14 cellular contexts compared by ENCODE assay signal in the genomic region with DNA sequence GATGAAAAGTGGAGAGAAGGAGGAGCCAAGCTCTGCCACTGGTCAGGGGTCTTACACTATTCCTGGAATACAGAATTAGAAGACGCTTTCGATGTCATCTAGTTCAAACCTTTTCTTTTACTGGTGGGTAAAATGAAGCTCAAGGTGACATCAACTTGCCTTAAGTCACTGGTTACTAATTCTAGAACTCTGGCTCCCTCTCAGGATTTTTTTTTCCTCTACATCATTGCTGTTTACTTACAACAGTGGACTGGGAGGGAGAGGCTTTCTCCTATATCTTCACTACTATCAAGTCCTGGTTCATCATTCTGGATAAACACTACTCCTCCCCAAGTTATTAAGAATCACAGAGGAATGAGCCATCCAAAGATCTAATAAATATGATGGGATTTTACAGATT.
DNase-seq lines count a peak whose midpoint lies in the region; ATAC-seq lines count a peak whose summit lies in the region.
"Had no signal": no experiment of that assay in that cellular context is flagged by ENCODE, and none has a peak within 500 bp of the region (broad histone marks: within the 10 kb centered on the region; RNA-seq: fewer than 3 reads in every experiment).

No MANE protein-coding gene starts in this region.

- no peak for DNase-seq in activated naive CD4-positive, alpha-beta T cell treated with anti-CD3 and anti-CD28 coated beads, Interleukin-2, amount 10 ng/mL, durations not matched to agents 7 days and 5 days
- no peak for DNase-seq in activated naive CD4-positive, alpha-beta T cell treated with anti-CD3 and anti-CD28 coated beads, Interleukin-2, amount 50 U/mL, for 16 hours
- DNase-seq in activated T-helper 2 cell treated with anti-CD3 and anti-CD28 coated beads, Interferon-gamma antibody, Interleukin-2, Interleukin-4, amounts not matched to agents 10 μg/mL and 5 μg/mL and 100 μg/mL, durations not matched to agents 14 hours and 24 hours and 36 hours (ENCODE audit: low spot score) = no peak
- no peak for DNase-seq in immature natural killer cell
- DNase-seq in activated CD4-positive, CD25-positive, alpha-beta regulatory T cell (lab: John Stamatoyannopoulos, UW) = no peak
- no peak for DNase-seq in NCI-H1694 treated with DMSO at 0.1 percent for 48 hours (lab: John Stamatoyannopoulos, UW)
- DNase-seq: effector CD8-positive, alpha-beta T cell; HCEC 1CT; NCI-H524 treated with DMSO at 0.1 percent for 48 hours; nephron progenitor cell; stimulated activated CD4-positive, alpha-beta T cell treated with anti-CD3 and anti-CD28 coated beads, Interleukin-4, amount 100 ng/mL, for 1 hour; tibial artery had no signal

- no peak overlapping the region for H3K4me3 ChIP-seq in subcutaneous abdominal adipose tissue (ENCODE audit: low read depth in 1 of 5, low read length in 5 of 5)
- H3K4me3 ChIP-seq: tibial artery had no signal

- H3K9ac ChIP-seq in subcutaneous abdominal adipose tissue (ENCODE audit: low read length in 5 of 5) = no peak overlapping the region

- H3K4me1 Mint-ChIP-seq in activated naive CD4-positive, alpha-beta T cell treated with anti-CD3 and anti-CD28 coated beads, Interleukin-2, amount 10 ng/mL, durations not matched to agents 7 days and 5 days = peaks cover 98% of the 10 kb centered on the region
- H3K4me1 Mint-ChIP-seq in activated T-helper 2 cell treated with anti-CD3 and anti-CD28 coated beads, Interferon-gamma antibody, Interleukin-2, Interleukin-4, amounts not matched to agents 10 μg/mL and 5 μg/mL and 100 μg/mL, durations not matched to agents 14 hours and 24 hours and 36 hours (ENCODE audit: low read depth) = peaks cover 93% of the 10 kb centered on the region
- peaks cover 99 to 100% of the 10 kb centered on the region in 2 donors for H3K4me1 Mint-ChIP-seq in immature natural killer cell

- H3K9me3 Mint-ChIP-seq in activated naive CD4-positive, alpha-beta T cell treated with anti-CD3 and anti-CD28 coated beads, Interleukin-2, amount 10 ng/mL, durations not matched to agents 7 days and 5 days = no peaks in the 10 kb centered on the region
- no peaks in the 10 kb centered on the region for H3K9me3 Mint-ChIP-seq in activated T-helper 2 cell treated with anti-CD3 and anti-CD28 coated beads, Interferon-gamma antibody, Interleukin-2, Interleukin-4, amounts not matched to agents 10 μg/mL and 5 μg/mL and 100 μg/mL, durations not matched to agents 14 hours and 24 hours and 36 hours
- H3K9me3 Mint-ChIP-seq in immature natural killer cell = no peaks in the 10 kb centered on the region
- H3K9me3 Mint-ChIP-seq: nephron progenitor cell had no signal

- no peak for ATAC-seq in GM21447 (IDR thresholded peaks at IDR 0.05; ENCODE audit: unreplicated experiment)

- peaks cover 85% of the 10 kb centered on the region for H3K36me3 Mint-ChIP-seq in activated naive CD4-positive, alpha-beta T cell treated with anti-CD3 and anti-CD28 coated beads, Interleukin-2, amount 10 ng/mL, durations not matched to agents 7 days and 5 days
- H3K36me3 Mint-ChIP-seq in activated T-helper 2 cell treated with anti-CD3 and anti-CD28 coated beads, Interferon-gamma antibody, Interleukin-2, Interleukin-4, amounts not matched to agents 10 μg/mL and 5 μg/mL and 100 μg/mL, durations not matched to agents 14 hours and 24 hours and 36 hours (ENCODE audit: low read depth) = peaks cover 82% of the 10 kb centered on the region
- peaks cover 3 to 24% (median 22%) of the 10 kb centered on the region in 3 donors for H3K36me3 Mint-ChIP-seq in immature natural killer cell

- CTCF ChIA-PET in activated naive CD4-positive, alpha-beta T cell treated with anti-CD3 and anti-CD28 coated beads, Interleukin-2, amount 10 ng/mL, durations not matched to agents 7 days and 5 days (lab: Charles Lee) = interaction anchor here (0.8 to 11.5 kb wide), 16 partner anchors 9 to 214 kb away, joined by 3 to 108 read pairs (median 6); no protein-coding TSS in a partner anchor

- H3K9me3 ChIP-seq in subcutaneous abdominal adipose tissue (ENCODE audit: control insufficient read depth in 5 of 5, low read length in 5 of 5) = no peaks in the 10 kb centered on the region
- H3K9me3 ChIP-seq: tibial artery had no signal

- no peaks in the 10 kb centered on the region for H3K27me3 ChIP-seq in subcutaneous abdominal adipose tissue (ENCODE audit: control insufficient read depth in 5 of 5, insufficient read depth in 4 of 5, low read length in 5 of 5)
- H3K27me3 ChIP-seq: tibial artery had no signal

- H3K27ac ChIP-seq in subcutaneous abdominal adipose tissue (ENCODE audit: low read depth, low read length) = peak overlapping the region; percentile 77

- intact Hi-C loops in activated T-helper 2 cell treated with anti-CD3 and anti-CD28 coated beads, Interferon-gamma antibody, Interleukin-2, Interleukin-4, amounts not matched to agents 10 μg/mL and 5 μg/mL and 100 μg/mL, durations not matched to agents 14 hours and 24 hours and 36 hours (cut with micrococcal nuclease) = loop anchor here (1.0 to 2.0 kb wide), 4 partner anchors 8 to 22 kb away; no protein-coding TSS in a partner anchor

- H3K4me3 Mint-ChIP-seq in activated naive CD4-positive, alpha-beta T cell treated with anti-CD3 and anti-CD28 coated beads, Interleukin-2, amount 10 ng/mL, durations not matched to agents 7 days and 5 days = peak overlapping the region; percentile 64
- H3K4me3 Mint-ChIP-seq in activated T-helper 2 cell treated with anti-CD3 and anti-CD28 coated beads, Interferon-gamma antibody, Interleukin-2, Interleukin-4, amounts not matched to agents 10 μg/mL and 5 μg/mL and 100 μg/mL, durations not matched to agents 14 hours and 24 hours and 36 hours (ENCODE audit: low read depth) = peak overlapping the region; percentile 59
- H3K4me3 Mint-ChIP-seq in immature natural killer cell = peak overlapping the region; percentile 79 to 100 (median 96)
- H3K4me3 Mint-ChIP-seq: nephron progenitor cell had no signal

- peak overlapping the region; percentile 95 for H3K27ac Mint-ChIP-seq in activated naive CD4-positive, alpha-beta T cell treated with anti-CD3 and anti-CD28 coated beads, Interleukin-2, amount 10 ng/mL, durations not matched to agents 7 days and 5 days
- peak overlapping the region; percentile 96 for H3K27ac Mint-ChIP-seq in activated T-helper 2 cell treated with anti-CD3 and anti-CD28 coated beads, Interferon-gamma antibody, Interleukin-2, Interleukin-4, amounts not matched to agents 10 μg/mL and 5 μg/mL and 100 μg/mL, durations not matched to agents 14 hours and 24 hours and 36 hours
- peak overlapping the region; percentile 86 to 98 (median 96) for H3K27ac Mint-ChIP-seq in immature natural killer cell

- H3K27me3 Mint-ChIP-seq in activated naive CD4-positive, alpha-beta T cell treated with anti-CD3 and anti-CD28 coated beads, Interleukin-2, amount 10 ng/mL, durations not matched to agents 7 days and 5 days = no peaks in the 10 kb centered on the region
- no peaks in the 10 kb centered on the region for H3K27me3 Mint-ChIP-seq in activated T-helper 2 cell treated with anti-CD3 and anti-CD28 coated beads, Interferon-gamma antibody, Interleukin-2, Interleukin-4, amounts not matched to agents 10 μg/mL and 5 μg/mL and 100 μg/mL, durations not matched to agents 14 hours and 24 hours and 36 hours (ENCODE audit: low read depth)
- peaks cover 3 to 22% (median 8%) of the 10 kb centered on the region in 3 donors for H3K27me3 Mint-ChIP-seq in immature natural killer cell (ENCODE audit: low read depth in 3 of 3)

- H3K36me3 ChIP-seq in subcutaneous abdominal adipose tissue (ENCODE audit: control insufficient read depth in 5 of 5, insufficient read depth in 5 of 5, low read length in 5 of 5) = peaks cover 0 to 11% (median 9%) of the 10 kb centered on the region in 5 donors
- H3K36me3 ChIP-seq: tibial artery had no signal

- H3K4me1 ChIP-seq in subcutaneous abdominal adipose tissue (ENCODE audit: control insufficient read depth in 5 of 5, insufficient read depth in 5 of 5, low read length in 5 of 5) = peaks cover 11 to 100% (median 65%) of the 10 kb centered on the region in 5 donors
